In the genomic region with DNA sequence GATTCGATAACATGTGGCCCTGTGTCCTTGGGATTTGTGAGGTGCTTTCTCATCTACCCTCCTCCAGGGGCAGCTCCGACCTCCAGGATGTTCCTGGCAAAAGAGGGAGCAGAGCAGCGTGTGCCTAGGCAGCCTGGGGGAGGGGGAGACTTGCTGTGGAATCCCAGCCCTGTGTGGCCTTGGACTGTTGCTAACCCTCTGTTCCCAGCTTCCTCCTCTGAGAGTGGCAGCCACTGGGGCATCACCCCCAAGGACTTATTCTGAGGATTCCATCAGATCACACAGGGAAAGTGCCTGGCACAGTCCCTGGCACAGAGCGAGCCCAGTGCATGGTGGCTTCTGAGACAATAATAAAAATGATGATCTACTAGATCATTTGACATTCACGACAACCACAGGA, we compare ENCODE assay signal across 27 cellular contexts.
"Had no signal": no experiment of that assay in that cellular context is flagged by ENCODE, and none has a peak within 500 bp of the region (broad histone marks: within the 10 kb centered on the region; RNA-seq: fewer than 3 reads in every experiment).

No MANE protein-coding gene starts in this region.

- H3K27ac Mint-ChIP-seq: activated CD4-positive, alpha-beta T cell treated with anti-CD3 and anti-CD28 coated beads, Interleukin-2, amount 10 ng/mL, durations not matched to agents 24 days and 14 days; activated CD8-positive, alpha-beta T cell treated with anti-CD3 and anti-CD28 coated beads for 36 hours; activated naive CD8-positive, alpha-beta T cell treated with anti-CD3 and anti-CD28 coated beads for 36 hours; activated T-cell treated with anti-CD3 and anti-CD28 coated beads, Interleukin-2, amount 50 U/mL, for 72 hours; activated T-helper 17 cell treated with anti-CD3 and anti-CD28 coated beads, Interleukin-2, amount 50 U/mL, for 72 hours had no signal

- DNase-seq: activated CD4-positive, alpha-beta T cell treated with anti-CD3 and anti-CD28 coated beads, Interleukin-2, amount 10 ng/mL, durations not matched to agents 24 days and 14 days; activated CD4-positive, alpha-beta T cell treated with anti-CD3 and anti-CD28 coated beads, Interleukin-2, amount 50 U/mL, for 4 hours; activated CD8-positive, alpha-beta T cell treated with anti-CD3 and anti-CD28 coated beads for 36 hours; activated effector memory CD4-positive, alpha-beta T cell treated with anti-CD3 and anti-CD28 coated beads, Interleukin-2, amount 50 U/mL, for 16 hours; activated naive CD4-positive, alpha-beta T cell; activated naive CD4-positive, alpha-beta T cell treated with anti-CD3 and anti-CD28 coated beads, Interleukin-2, amount 50 U/mL, for 16 hours; activated naive CD8-positive, alpha-beta T cell treated with anti-CD3 and anti-CD28 coated beads for 36 hours; activated T-cell treated with anti-CD3 and anti-CD28 coated beads, Interleukin-2, amount 50 U/mL, for 1 hour; activated T-cell treated with anti-CD3 and anti-CD28 coated beads, Interleukin-2, amount 50 U/mL, for 72 hours; amniotic stem cell; brain microvascular endothelial cell; NCI-H1105 treated with DMSO at 0.1 percent for 48 hours; NCI-H1436; NCI-H1694; NCI-H1930; NCI-H2081 treated with DMSO at 0.1 percent for 48 hours; NCI-H226; NCI-H446 treated with DMSO at 0.1 percent for 48 hours; NCI-H524; NCI-H82; SHP77; SJCRH30; T1000 had no signal

- H3K4me1 Mint-ChIP-seq: activated CD4-positive, alpha-beta T cell treated with anti-CD3 and anti-CD28 coated beads, Interleukin-2, amount 10 ng/mL, durations not matched to agents 24 days and 14 days; activated naive CD8-positive, alpha-beta T cell treated with anti-CD3 and anti-CD28 coated beads for 36 hours; activated T-helper 17 cell treated with anti-CD3 and anti-CD28 coated beads, Interleukin-2, amount 50 U/mL, for 72 hours had no signal

- H3K4me3 Mint-ChIP-seq: activated CD4-positive, alpha-beta T cell treated with anti-CD3 and anti-CD28 coated beads, Interleukin-2, amount 10 ng/mL, durations not matched to agents 24 days and 14 days; activated CD8-positive, alpha-beta T cell treated with anti-CD3 and anti-CD28 coated beads for 36 hours; activated naive CD8-positive, alpha-beta T cell treated with anti-CD3 and anti-CD28 coated beads for 36 hours; activated T-cell treated with anti-CD3 and anti-CD28 coated beads, Interleukin-2, amount 50 U/mL, for 72 hours; activated T-helper 17 cell treated with anti-CD3 and anti-CD28 coated beads, Interleukin-2, amount 50 U/mL, for 72 hours had no signal

- H3K9me3 Mint-ChIP-seq: activated CD4-positive, alpha-beta T cell treated with anti-CD3 and anti-CD28 coated beads, Interleukin-2, amount 10 ng/mL, durations not matched to agents 24 days and 14 days; activated CD8-positive, alpha-beta T cell treated with anti-CD3 and anti-CD28 coated beads for 36 hours; activated naive CD8-positive, alpha-beta T cell treated with anti-CD3 and anti-CD28 coated beads for 36 hours; activated T-cell treated with anti-CD3 and anti-CD28 coated beads, Interleukin-2, amount 50 U/mL, for 72 hours; activated T-helper 17 cell treated with anti-CD3 and anti-CD28 coated beads, Interleukin-2, amount 50 U/mL, for 72 hours had no signal

- H3K27me3 Mint-ChIP-seq: activated CD4-positive, alpha-beta T cell treated with anti-CD3 and anti-CD28 coated beads, Interleukin-2, amount 10 ng/mL, durations not matched to agents 24 days and 14 days had no signal

- H3K4me1 ChIP-seq: SJCRH30 had no signal

- H3K36me3 Mint-ChIP-seq: activated naive CD8-positive, alpha-beta T cell treated with anti-CD3 and anti-CD28 coated beads for 36 hours had no signal

- ATAC-seq: activated CD8-positive, alpha-beta T cell treated with anti-CD3 and anti-CD28 coated beads for 36 hours; activated T-cell treated with anti-CD3 and anti-CD28 coated beads, Interleukin-2, amount 50 U/mL, for 72 hours; activated T-helper 17 cell treated with anti-CD3 and anti-CD28 coated beads, Interleukin-2, amount 50 U/mL, for 72 hours; K562; Panc1 had no signal

- H3K4me3 ChIP-seq: K562, SJCRH30, SK-N-MC had no signal

- H3K27ac ChIP-seq: brain microvascular endothelial cell, SJCRH30, SK-N-MC had no signal

- H3K36me3 ChIP-seq: brain microvascular endothelial cell, SJCRH30 had no signal

- H3K27me3 ChIP-seq: brain microvascular endothelial cell had no signal

- H3K9me3 ChIP-seq: SJCRH30 had no signal
